Comparison of ENCODE assay signal across 30 cellular contexts in genomic region chr1:2836333-2836970, GRCh38.
"Had no signal": no experiment of that assay in that cellular context is flagged by ENCODE, and none has a peak within 500 bp of the region (broad histone marks: within the 10 kb centered on the region; RNA-seq: fewer than 3 reads in every experiment).

No MANE protein-coding gene starts in this region.

- DNase-seq: hypothalamus; islet precursor cell; kidney glomerular epithelial cell; left colon; mesendoderm; naive B cell; occipital lobe; ovary; stimulated activated CD4-positive, alpha-beta T cell treated with anti-CD3 and anti-CD28 coated beads, Interleukin-12 subunit alpha, Interleukin-12 subunit beta, amount 100 ng/mL, for 4 hours; stimulated activated CD4-positive, alpha-beta T cell treated with anti-CD3 and anti-CD28 coated beads, Interleukin-15, amount 100 ng/mL, for 24 hours; stimulated activated CD4-positive, alpha-beta T cell treated with anti-CD3 and anti-CD28 coated beads, Interleukin-2, amount 100 ng/mL, for 24 hours; stimulated activated CD4-positive, alpha-beta T cell treated with anti-CD3 and anti-CD28 coated beads, Interleukin-4, amount 100 ng/mL, for 1 hour; stimulated activated naive B cell treated with anti-CD40 and anti-IgM and Interleukin-4, amounts not matched to agents 10 μg/mL and 1 μg/mL and 100 μg/mL, for 72 hours; stimulated activated naive CD8-positive, alpha-beta T cell treated with anti-CD3 and anti-CD28 coated beads, Interleukin-15, Interleukin-2, amounts not matched to agents 100 U/mL and 50 U/mL, for 24 hours; stomach; testis; thyroid gland; transverse colon; upper lobe of right lung had no signal

- H3K27me3 ChIP-seq: ovary, right atrium auricular region, testis, thyroid gland, upper lobe of right lung had no signal

- ATAC-seq: heart left ventricle; left colon; left lung; sciatic nerve; stimulated activated naive B cell treated with anti-CD40 and anti-IgM and Interleukin-4, amounts not matched to agents 10 μg/mL and 1 μg/mL and 100 μg/mL, for 72 hours; stimulated activated naive CD8-positive, alpha-beta T cell treated with anti-CD3 and anti-CD28 coated beads, Interleukin-15, Interleukin-2, amounts not matched to agents 100 U/mL and 50 U/mL, for 24 hours; upper lobe of right lung had no signal

- H3K9me3 Mint-ChIP-seq: stimulated activated naive B cell treated with anti-CD40 and anti-IgM and Interleukin-4, amounts not matched to agents 10 μg/mL and 1 μg/mL and 100 μg/mL, for 72 hours had no signal

- H3K4me1 ChIP-seq: heart left ventricle, left lung, right atrium auricular region, stomach, testis, thyroid gland, transverse colon, upper lobe of right lung had no signal

- H3K27ac Mint-ChIP-seq: mesothelial cell of epicardium; naive B cell; nephron; progenitor cell of endocrine pancreas; stimulated activated naive B cell treated with anti-CD40 and anti-IgM and Interleukin-4, amounts not matched to agents 10 μg/mL and 1 μg/mL and 100 μg/mL, for 72 hours had no signal

- H3K9me3 ChIP-seq: heart left ventricle, left lung, neutrophil, ovary, right atrium auricular region, testis, thyroid gland, transverse colon, upper lobe of right lung had no signal

- H3K4me1 Mint-ChIP-seq: mesothelial cell of epicardium, nephron, neural crest cell had no signal

- H3K27ac ChIP-seq: heart left ventricle, left lung, neutrophil, ovary, right atrium auricular region, skin epidermis, stomach, testis, thyroid gland, transverse colon, upper lobe of right lung had no signal

- H3K36me3 Mint-ChIP-seq: naive B cell; stimulated activated naive B cell treated with anti-CD40 and anti-IgM and Interleukin-4, amounts not matched to agents 10 μg/mL and 1 μg/mL and 100 μg/mL, for 72 hours had no signal

- H3K27me3 Mint-ChIP-seq: progenitor cell of endocrine pancreas had no signal

- H3K36me3 ChIP-seq: heart left ventricle, left lung, neutrophil, ovary, right atrium auricular region, stomach, thyroid gland, transverse colon, upper lobe of right lung had no signal

- H3K4me3 Mint-ChIP-seq: mesothelial cell of epicardium; naive B cell; nephron; neural crest cell; stimulated activated naive B cell treated with anti-CD40 and anti-IgM and Interleukin-4, amounts not matched to agents 10 μg/mL and 1 μg/mL and 100 μg/mL, for 72 hours had no signal

- H3K4me3 ChIP-seq: heart left ventricle, left lung, lung, ovary, right atrium auricular region, skin epidermis, stomach, testis, thyroid gland, transverse colon, upper lobe of right lung had no signal
